ENCODE assay signal across 8 cellular contexts in genomic region chr4:177250056-177250696, GRCh38.
DNase-seq lines count a peak whose midpoint lies in the region; ATAC-seq lines count a peak whose summit lies in the region.

No MANE protein-coding gene starts in this region.

- DNase-seq in NCI-H2196 (lab: John Stamatoyannopoulos, UW; ENCODE audit: unreplicated experiment) (peak; percentile 20), NCI-H2196 treated with DMSO at 0.1 percent for 48 hours (lab: John Stamatoyannopoulos, UW; ENCODE audit: unreplicated experiment) (no peak), NCI-H146 treated with DMSO at 0.1 percent for 48 hours (lab: John Stamatoyannopoulos, UW; ENCODE audit: unreplicated experiment) (peak; percentile 13), kidney tubule cell (ENCODE audit: low spot score) (peak; percentile 74)
- peak; percentile 55 for DNase-seq in central memory CD4-positive, alpha-beta T cell
- peak; percentile 67 to 70 for DNase-seq in stimulated activated CD4-positive, alpha-beta T cell treated with anti-CD3 and anti-CD28 coated beads, Interleukin-2, amount 100 ng/mL, for 48 hours

- ATAC-seq in HG02852 (IDR thresholded peaks at IDR 0.05; ENCODE audit: unreplicated experiment) = peak; percentile 97
- ATAC-seq in activated CD4-positive, CD25-positive, alpha-beta regulatory T cell treated with anti-CD3 and anti-CD28 coated beads, Interleukin-2, amount 50 U/mL, for 24 hours = peak; percentile 77 to 82
